ENCODE assay signal across 13 cellular contexts in the genomic region with DNA sequence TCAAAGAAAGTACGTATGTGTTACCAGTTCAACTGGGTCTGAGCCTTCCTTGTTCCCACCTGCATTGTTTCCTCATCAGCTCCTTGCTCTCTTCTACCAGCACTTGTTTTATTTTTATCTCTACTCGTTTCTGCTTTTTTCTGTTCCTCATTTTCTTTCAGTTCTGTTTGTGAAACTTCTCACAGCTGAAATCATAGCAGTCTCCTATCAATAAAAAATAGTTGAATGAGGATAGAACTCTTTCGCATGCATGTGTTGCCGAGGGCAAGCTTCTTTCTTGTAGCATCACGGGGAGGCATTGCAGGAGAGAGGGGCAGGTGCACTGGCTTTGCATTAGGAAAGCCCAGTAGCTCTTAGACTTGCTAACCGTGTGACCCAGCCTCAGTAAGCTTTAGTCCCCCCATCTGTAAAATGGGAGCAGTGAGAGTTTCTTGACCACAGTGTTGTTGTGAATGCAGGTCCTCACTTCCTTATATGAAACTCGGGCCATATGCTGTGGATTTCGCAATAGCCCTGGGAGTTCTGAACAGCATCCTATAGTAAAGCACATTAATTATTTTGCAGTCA. TPM values are rescaled to one million over a fixed set of nuclear protein-coding genes. Genes with fewer than 3 reads are reported as not detected.
DNase-seq lines count a peak whose midpoint lies in the region; ATAC-seq and TF ChIP-seq lines count a peak whose summit lies in the region.
"Had no signal": no experiment of that assay in that cellular context is flagged by ENCODE, and none has a peak within 500 bp of the region (broad histone marks: within the 10 kb centered on the region; RNA-seq: fewer than 3 reads in every experiment).

No MANE protein-coding gene starts in this region.

- H3K4me1 ChIP-seq in testis: no peaks in the 10 kb centered on the region

- H3K36me3 ChIP-seq in SU-DHL-6 (ENCODE audit: low read length): peaks cover 7% of the 10 kb centered on the region; the same call in 1 of the 2 replicates
- no peaks in the 10 kb centered on the region for H3K36me3 ChIP-seq in testis (ENCODE audit: low read depth, missing control alignments)

- H3K4me3 ChIP-seq in SU-DHL-6 (ENCODE audit: insufficient read depth, low read length, poor library complexity, severe bottlenecking) (no peak overlapping the region), testis (no peak overlapping the region)
- H3K4me3 ChIP-seq: left ventricle myocardium inferior, SK-N-MC had no signal

- in situ Hi-C loops in GM13976 (cut with MboI; ENCODE audit: low sequenced_read_pairs, unreplicated experiment): no loop called here

- WGBS in testis, 2 donors: 86 to 96% methylated on average over 7 to 8 of the region's 8 CpGs

- no peaks in the 10 kb centered on the region for H3K9me2 ChIP-seq in SU-DHL-6 (replicated peaks; ENCODE audit: insufficient read depth, low read length)

- H3K9ac ChIP-seq in SU-DHL-6 (ENCODE audit: low read length): no peak overlapping the region
- H3K9ac ChIP-seq: KMS-11 had no signal

- TF ChIP-seq CTCF in GM13976 (IDR thresholded peaks at IDR 0.05; ENCODE audit: borderline replicate concordance, control extremely low read depth, extremely low read depth, insufficient read depth, missing control alignments) (no peak), SU-DHL-6 (IDR thresholded peaks at IDR 0.05; ENCODE audit: insufficient read depth, low read length, poor library complexity, severe bottlenecking) (no peak), testis (IDR thresholded peaks at IDR 0.05) (no peak)

- peaks cover 5% of the 10 kb centered on the region; the same call in 1 of the 2 replicates for H3F3A ChIP-seq in SU-DHL-6 (ENCODE audit: insufficient read depth)

- ATAC-seq in GM21390 (IDR thresholded peaks at IDR 0.05; ENCODE audit: unreplicated experiment) (peak; percentile 75), HG03196 (IDR thresholded peaks at IDR 0.05; ENCODE audit: unreplicated experiment) (peak; percentile 58), HG03457 (IDR thresholded peaks at IDR 0.05; ENCODE audit: unreplicated experiment) (no peak), sciatic nerve (no peak)

- H3K79me2 ChIP-seq in SU-DHL-6 (ENCODE audit: insufficient read depth, low read length): no peaks in the 10 kb centered on the region

- no peaks in the 10 kb centered on the region for H4K20me1 ChIP-seq in SU-DHL-6 (ENCODE audit: low read depth, low read length)

- TF ChIP-seq POLR2A in testis (IDR thresholded peaks at IDR 0.05): no peak

- H3K27ac ChIP-seq in SU-DHL-6 (ENCODE audit: low read depth, low read length): peak overlapping the region; percentile 71
- H3K27ac ChIP-seq in testis: no peak overlapping the region
- H3K27ac ChIP-seq: KMS-11, left ventricle myocardium inferior, SK-N-MC had no signal

- H3K4me2 ChIP-seq in SU-DHL-6 (ENCODE audit: low read depth, low read length, poor library complexity, severe bottlenecking): peak overlapping the region; percentile 37
- H3K4me2 ChIP-seq: KMS-11 had no signal

- no peaks in the 10 kb centered on the region for H3K27me3 ChIP-seq in SU-DHL-6 (ENCODE audit: low read length)
- H3K27me3 ChIP-seq in testis: no peaks in the 10 kb centered on the region

- intact Hi-C loops in testis (cut with DNase I; ENCODE audit: low total_unique reads): no loop called here
- intact Hi-C loops in sciatic nerve (cut with DNase I): no loop called here

- no peaks in the 10 kb centered on the region for H3K9me3 ChIP-seq in SU-DHL-6 (ENCODE audit: insufficient read depth, low read length)
- no peaks in the 10 kb centered on the region for H3K9me3 ChIP-seq in testis
- H3K9me3 ChIP-seq: left ventricle myocardium inferior had no signal

- DNase-seq in GM13976 (ENCODE audit: low spot score) (peak; percentile 47), testis (no peak), sciatic nerve (ENCODE audit: low spot score) (no peak), COLO829 (ENCODE audit: low spot score) (no peak)
- DNase-seq: activated gamma-delta T cell treated with Interleukin-2 at 50 U/mL for 16 hours, DMS53, left ventricle myocardium inferior had no signal

- no peak overlapping the region for H2AFZ ChIP-seq in SU-DHL-6 (ENCODE audit: low read depth, low read length, severe bottlenecking)

RNA-seq across cellular contexts. Expression of gene OFD1, which starts 24.7 kb away (rescaled TPM):
- total RNA-seq in testis (10 to 100 TPM; 36.3 to 39.7 TPM), sciatic nerve (46.6 TPM)
- polyA plus RNA-seq in testis (ENCODE audit: insufficient read depth, low read depth, low replicate concordance): 11.5 TPM

RNA-seq across cellular contexts. Expression of gene TRAPPC2, which starts 24.8 kb away (rescaled TPM):
- 1 to 10 TPM; 8.7 to 9.7 TPM for total RNA-seq in testis
- polyA plus RNA-seq in testis (ENCODE audit: insufficient read depth, low read depth, low replicate concordance): 7.1 TPM
- 15.7 TPM for total RNA-seq in sciatic nerve

RNA-seq across cellular contexts. Expression of gene GPM6B, which starts 57.7 kb away (rescaled TPM):
- 10 to 100 TPM in 1 of 2 donors, 1 to 10 TPM in 1; 5.4 to 10.2 TPM for total RNA-seq in testis
- 8.5 TPM for polyA plus RNA-seq in testis (ENCODE audit: insufficient read depth, low read depth, low replicate concordance)
- total RNA-seq in sciatic nerve: 527 TPM

Comparison
In these comparisons a context has a peak if more than half of its experiments do, and no peak if none do; other contexts are left out.
1. ATAC-seq: peak in GM21390 (single experiment) and HG03196 (single experiment); none in HG03457 (single experiment) and sciatic nerve (single experiment).
2. RNA of gene GPM6B, which starts 57.7 kb away (total RNA-seq): 527 TPM in sciatic nerve (single experiment); 5.4 to 10.2 TPM in testis; every median in the first group is over 10 times any median in the second.